In genomic region chr5:51983161-51983560, GRCh38 we compare ENCODE assay signal across 29 cellular contexts.
"Had no signal": no experiment of that assay in that cellular context is flagged by ENCODE, and none has a peak within 500 bp of the region (broad histone marks: within the 10 kb centered on the region; RNA-seq: fewer than 3 reads in every experiment).

No MANE protein-coding gene starts in this region.

- H3K27me3 ChIP-seq: breast epithelium, esophagus muscularis mucosa, foreskin keratinocyte, heart left ventricle, sigmoid colon, upper lobe of left lung had no signal

- H3K9me3 ChIP-seq: breast epithelium, esophagus muscularis mucosa, heart left ventricle, pancreas, prostate gland, sigmoid colon, upper lobe of left lung had no signal

- FAIRE-seq: kidney, pancreas, small intestine had no signal

- ATAC-seq: activated CD8-positive, alpha-beta T cell treated with anti-CD3 and anti-CD28 coated beads for 36 hours; foreskin keratinocyte; heart left ventricle; naive thymus-derived CD4-positive, alpha-beta T cell; pancreas; stimulated activated effector memory CD8-positive, alpha-beta T cell treated with anti-CD3 and anti-CD28 coated beads, Interleukin-12 subunit alpha, Interleukin-12 subunit beta, amount 100 ng/mL, for 72 hours had no signal

- H3K9me3 Mint-ChIP-seq: activated CD8-positive, alpha-beta T cell treated with anti-CD3 and anti-CD28 coated beads for 36 hours; activated T-helper 2 cell treated with anti-CD3 and anti-CD28 coated beads, Interferon-gamma antibody, Interleukin-2, Interleukin-4, amounts not matched to agents 10 μg/mL and 5 μg/mL and 100 μg/mL, durations not matched to agents 14 hours and 24 hours and 36 hours; endodermal cell; neural crest cell; stimulated activated effector memory CD8-positive, alpha-beta T cell treated with anti-CD3 and anti-CD28 coated beads, Interleukin-12 subunit alpha, Interleukin-12 subunit beta, amount 100 ng/mL, for 72 hours had no signal

- DNase-seq: activated B cell treated with CpG ODN at 0.5 μM for 24 hours; activated CD4-positive, alpha-beta T cell treated with anti-CD3 and anti-CD28 coated beads, Interleukin-2, amount 50 U/mL, for 1 hour; activated CD8-positive, alpha-beta T cell treated with anti-CD3 and anti-CD28 coated beads for 36 hours; activated T-cell treated with anti-CD3 and anti-CD28 coated beads, Interleukin-2, amount 50 U/mL, for 48 hours; central memory CD4-positive, alpha-beta T cell; endodermal cell; foreskin keratinocyte; heart left ventricle; hypothalamus; immature natural killer cell; kidney; midbrain; naive thymus-derived CD4-positive, alpha-beta T cell; nucleus accumbens; pancreas; retina; sigmoid colon; small intestine; stimulated activated CD4-positive, alpha-beta T cell treated with anti-CD3 and anti-CD28 coated beads, Interleukin-4, amount 100 ng/mL, for 24 hours; upper lobe of left lung had no signal

- H3K4me3 Mint-ChIP-seq: activated B cell treated with CpG ODN at 0.5 μM for 24 hours; activated CD8-positive, alpha-beta T cell treated with anti-CD3 and anti-CD28 coated beads for 36 hours; activated naive CD4-positive, alpha-beta T cell treated with anti-CD3 and anti-CD28 coated beads, Interleukin-2, amount 50 U/mL, for 24 hours; endodermal cell; immature natural killer cell; memory B cell; naive thymus-derived CD4-positive, alpha-beta T cell; neural crest cell; stimulated activated effector memory CD8-positive, alpha-beta T cell treated with anti-CD3 and anti-CD28 coated beads, Interleukin-12 subunit alpha, Interleukin-12 subunit beta, amount 100 ng/mL, for 72 hours; stimulated activated naive CD8-positive, alpha-beta T cell treated with anti-CD3 and anti-CD28 coated beads, Interleukin-15, Interleukin-2, amounts not matched to agents 100 ng/mL and 50 ng/mL, for 24 hours had no signal

- H3K4me1 Mint-ChIP-seq: activated B cell treated with CpG ODN at 0.5 μM for 24 hours; activated naive CD4-positive, alpha-beta T cell treated with anti-CD3 and anti-CD28 coated beads, Interleukin-2, amount 50 U/mL, for 24 hours; endodermal cell; immature natural killer cell; memory B cell; naive thymus-derived CD4-positive, alpha-beta T cell; stimulated activated effector memory CD8-positive, alpha-beta T cell treated with anti-CD3 and anti-CD28 coated beads, Interleukin-12 subunit alpha, Interleukin-12 subunit beta, amount 100 ng/mL, for 72 hours had no signal

- H3K36me3 ChIP-seq: breast epithelium, esophagus muscularis mucosa, heart left ventricle, pancreas, prostate gland, sigmoid colon, upper lobe of left lung had no signal

- H3K4me3 ChIP-seq: breast epithelium, esophagus muscularis mucosa, heart left ventricle, pancreas, prostate gland, sigmoid colon, upper lobe of left lung had no signal

- H3K27ac ChIP-seq: breast epithelium, esophagus muscularis mucosa, foreskin keratinocyte, heart left ventricle, pancreas, prostate gland, sigmoid colon, upper lobe of left lung had no signal

- H3K27me3 Mint-ChIP-seq: activated B cell treated with CpG ODN at 0.5 μM for 24 hours; activated CD8-positive, alpha-beta T cell treated with anti-CD3 and anti-CD28 coated beads for 36 hours; activated naive CD4-positive, alpha-beta T cell treated with anti-CD3 and anti-CD28 coated beads, Interleukin-2, amount 50 U/mL, for 24 hours; memory B cell; naive thymus-derived CD4-positive, alpha-beta T cell; stimulated activated naive CD8-positive, alpha-beta T cell treated with anti-CD3 and anti-CD28 coated beads, Interleukin-15, Interleukin-2, amounts not matched to agents 100 ng/mL and 50 ng/mL, for 24 hours had no signal

- H3K36me3 Mint-ChIP-seq: activated naive CD4-positive, alpha-beta T cell treated with anti-CD3 and anti-CD28 coated beads, Interleukin-2, amount 50 U/mL, for 24 hours; immature natural killer cell; memory B cell; naive thymus-derived CD4-positive, alpha-beta T cell; stimulated activated effector memory CD8-positive, alpha-beta T cell treated with anti-CD3 and anti-CD28 coated beads, Interleukin-12 subunit alpha, Interleukin-12 subunit beta, amount 100 ng/mL, for 72 hours had no signal

- H3K27ac Mint-ChIP-seq: activated B cell treated with CpG ODN at 0.5 μM for 24 hours; activated CD8-positive, alpha-beta T cell treated with anti-CD3 and anti-CD28 coated beads for 36 hours; activated naive CD4-positive, alpha-beta T cell treated with anti-CD3 and anti-CD28 coated beads, Interleukin-2, amount 50 U/mL, for 24 hours; activated T-helper 2 cell treated with anti-CD3 and anti-CD28 coated beads, Interferon-gamma antibody, Interleukin-2, Interleukin-4, amounts not matched to agents 10 μg/mL and 5 μg/mL and 100 μg/mL, durations not matched to agents 14 hours and 24 hours and 36 hours; endodermal cell; immature natural killer cell; memory B cell; naive thymus-derived CD4-positive, alpha-beta T cell; stimulated activated effector memory CD8-positive, alpha-beta T cell treated with anti-CD3 and anti-CD28 coated beads, Interleukin-12 subunit alpha, Interleukin-12 subunit beta, amount 100 ng/mL, for 72 hours; stimulated activated naive CD8-positive, alpha-beta T cell treated with anti-CD3 and anti-CD28 coated beads, Interleukin-15, Interleukin-2, amounts not matched to agents 100 ng/mL and 50 ng/mL, for 24 hours had no signal

- H3K4me1 ChIP-seq: breast epithelium, esophagus muscularis mucosa, foreskin keratinocyte, heart left ventricle, pancreas, prostate gland, sigmoid colon, upper lobe of left lung had no signal
